ENCODE assay signal across 35 cellular contexts in genomic region chr16:55660776-55661175, GRCh38. TPM values are rescaled to one million over a fixed set of nuclear protein-coding genes. Genes with fewer than 3 reads are reported as not detected.
"Had no signal": no experiment of that assay in that cellular context is flagged by ENCODE, and none has a peak within 500 bp of the region (broad histone marks: within the 10 kb centered on the region; RNA-seq: fewer than 3 reads in every experiment).

No MANE protein-coding gene starts in this region.

- H3K27ac ChIP-seq: ascending aorta, cardiac muscle cell, coronary artery, dorsolateral prefrontal cortex, heart left ventricle, left lung, lower lobe of right lung, neutrophil, sigmoid colon, upper lobe of right lung had no signal

- H3K27ac Mint-ChIP-seq: activated B cell treated with CpG ODN at 0.5 μM for 24 hours; activated CD4-positive, alpha-beta T cell treated with anti-CD3 and anti-CD28 coated beads for 36 hours; activated naive CD4-positive, alpha-beta T cell treated with anti-CD3 and anti-CD28 coated beads for 36 hours; activated naive CD8-positive, alpha-beta T cell treated with anti-CD3 and anti-CD28 coated beads for 36 hours; activated T-helper 1 cell treated with anti-CD3 and anti-CD28 coated beads, Interleukin-12 subunit alpha, Interleukin-12 subunit beta, Interleukin-2, Interleukin-4 antibody, amounts not matched to agents 30 ng/mL and 10 ng/mL and 1 ng/mL, durations not matched to agents 14 hours and 24 hours and 36 hours; natural killer cell treated with Interleukin-12 subunit alpha and Interleukin-12 subunit beta and Interleukin-15 and Interleukin-18, amount 100 ng/mL, for 72 hours; stimulated activated memory B cell treated with anti-CD40 and anti-IgM and Interleukin-4, amounts not matched to agents 10 μg/mL and 1 μg/mL and 100 μg/mL, for 72 hours; stimulated activated naive CD8-positive, alpha-beta T cell treated with anti-CD3 and anti-CD28 coated beads, Interleukin-15, amount 100 ng/mL, for 72 hours had no signal

- H3K4me1 ChIP-seq: ascending aorta, upper lobe of right lung had no signal

- H3K9me3 ChIP-seq: ascending aorta, left lung, lower lobe of right lung, mucosa of descending colon, neutrophil, sigmoid colon, upper lobe of right lung had no signal

- ATAC-seq: activated CD4-positive, alpha-beta T cell treated with anti-CD3 and anti-CD28 coated beads for 36 hours; heart left ventricle; left lung; lower lobe of right lung; mucosa of descending colon; natural killer cell treated with Interleukin-12 subunit alpha and Interleukin-12 subunit beta and Interleukin-15 and Interleukin-18, amount 100 ng/mL, for 72 hours; stimulated activated memory B cell treated with anti-CD40 and anti-IgM and Interleukin-4, amounts not matched to agents 10 μg/mL and 1 μg/mL and 100 μg/mL, for 72 hours; stimulated activated naive CD8-positive, alpha-beta T cell treated with anti-CD3 and anti-CD28 coated beads, Interleukin-15, amount 100 ng/mL, for 72 hours; upper lobe of right lung had no signal

- FAIRE-seq: endothelial cell of umbilical vein, small intestine had no signal

- DNase-seq: activated B cell treated with CpG ODN at 0.5 μM for 24 hours; activated CD4-positive, alpha-beta T cell treated with anti-CD3 and anti-CD28 coated beads for 36 hours; activated effector memory CD4-positive, alpha-beta T cell treated with anti-CD3 and anti-CD28 coated beads, Interleukin-2, amount 50 U/mL, for 16 hours; activated naive CD4-positive, alpha-beta T cell treated with anti-CD3 and anti-CD28 coated beads for 36 hours; activated naive CD8-positive, alpha-beta T cell treated with anti-CD3 and anti-CD28 coated beads for 36 hours; activated T-cell treated with anti-CD3 and anti-CD28 coated beads for 4 hours; dorsolateral prefrontal cortex; effector memory CD4-positive, alpha-beta T cell; heart left ventricle; hypothalamus; left lung; lower lobe of right lung; mesenchymal stem cell; mucosa of descending colon; sigmoid colon; small intestine; stimulated activated CD4-positive, alpha-beta T cell treated with anti-CD3 and anti-CD28 coated beads, Interleukin-4, amount 100 ng/mL, for 4 hours; stimulated activated CD8-positive, alpha-beta memory T cell treated with anti-CD3 and anti-CD28 coated beads, Interleukin-4, amount 100 ng/mL, for 48 hours; stimulated activated naive CD8-positive, alpha-beta T cell treated with anti-CD3 and anti-CD28 coated beads, Interleukin-15, amount 100 ng/mL, for 72 hours; substantia nigra; T-helper 2 cell; upper lobe of right lung had no signal

- H3K36me3 ChIP-seq: ascending aorta, cardiac muscle cell, heart left ventricle, left lung, lower lobe of right lung, neutrophil, sigmoid colon, upper lobe of right lung had no signal

- H3K36me3 Mint-ChIP-seq: activated naive CD8-positive, alpha-beta T cell treated with anti-CD3 and anti-CD28 coated beads for 36 hours; brain; natural killer cell treated with Interleukin-12 subunit alpha and Interleukin-12 subunit beta and Interleukin-15 and Interleukin-18, amount 100 ng/mL, for 72 hours; stimulated activated memory B cell treated with anti-CD40 and anti-IgM and Interleukin-4, amounts not matched to agents 10 μg/mL and 1 μg/mL and 100 μg/mL, for 72 hours had no signal

- H3K4me1 Mint-ChIP-seq: activated B cell treated with CpG ODN at 0.5 μM for 24 hours; activated CD4-positive, alpha-beta T cell treated with anti-CD3 and anti-CD28 coated beads for 36 hours; activated naive CD8-positive, alpha-beta T cell treated with anti-CD3 and anti-CD28 coated beads for 36 hours; stimulated activated memory B cell treated with anti-CD40 and anti-IgM and Interleukin-4, amounts not matched to agents 10 μg/mL and 1 μg/mL and 100 μg/mL, for 72 hours; stimulated activated naive CD8-positive, alpha-beta T cell treated with anti-CD3 and anti-CD28 coated beads, Interleukin-15, amount 100 ng/mL, for 72 hours had no signal

- H3K27me3 ChIP-seq: ascending aorta had no signal

- H3K4me3 Mint-ChIP-seq: activated B cell treated with CpG ODN at 0.5 μM for 24 hours; activated CD4-positive, alpha-beta T cell treated with anti-CD3 and anti-CD28 coated beads for 36 hours; activated naive CD4-positive, alpha-beta T cell treated with anti-CD3 and anti-CD28 coated beads for 36 hours; activated naive CD8-positive, alpha-beta T cell treated with anti-CD3 and anti-CD28 coated beads for 36 hours; activated T-helper 1 cell treated with anti-CD3 and anti-CD28 coated beads, Interleukin-12 subunit alpha, Interleukin-12 subunit beta, Interleukin-2, Interleukin-4 antibody, amounts not matched to agents 30 ng/mL and 10 ng/mL and 1 ng/mL, durations not matched to agents 14 hours and 24 hours and 36 hours; brain; natural killer cell treated with Interleukin-12 subunit alpha and Interleukin-12 subunit beta and Interleukin-15 and Interleukin-18, amount 100 ng/mL, for 72 hours; stimulated activated memory B cell treated with anti-CD40 and anti-IgM and Interleukin-4, amounts not matched to agents 10 μg/mL and 1 μg/mL and 100 μg/mL, for 72 hours; stimulated activated naive CD8-positive, alpha-beta T cell treated with anti-CD3 and anti-CD28 coated beads, Interleukin-15, amount 100 ng/mL, for 72 hours had no signal

- H3K4me3 ChIP-seq: ascending aorta, cardiac muscle cell, coronary artery, dorsolateral prefrontal cortex, heart left ventricle, left lung, lower lobe of right lung, mucosa of descending colon, sigmoid colon, upper lobe of right lung had no signal

- H3K9me3 Mint-ChIP-seq: activated naive CD4-positive, alpha-beta T cell treated with anti-CD3 and anti-CD28 coated beads for 36 hours; activated T-helper 1 cell treated with anti-CD3 and anti-CD28 coated beads, Interleukin-12 subunit alpha, Interleukin-12 subunit beta, Interleukin-2, Interleukin-4 antibody, amounts not matched to agents 30 ng/mL and 10 ng/mL and 1 ng/mL, durations not matched to agents 14 hours and 24 hours and 36 hours; natural killer cell treated with Interleukin-12 subunit alpha and Interleukin-12 subunit beta and Interleukin-15 and Interleukin-18, amount 100 ng/mL, for 72 hours had no signal

RNA-seq across cellular contexts. Expression of gene SLC6A2, which starts 5.0 kb away (rescaled TPM):
- total RNA-seq: activated B cell treated with CpG ODN at 0.5 μM for 24 hours; activated CD4-positive, alpha-beta T cell treated with anti-CD3 and anti-CD28 coated beads for 36 hours; activated naive CD4-positive, alpha-beta T cell treated with anti-CD3 and anti-CD28 coated beads for 36 hours; activated naive CD8-positive, alpha-beta T cell treated with anti-CD3 and anti-CD28 coated beads for 36 hours; activated T-helper 1 cell treated with anti-CD3 and anti-CD28 coated beads, Interleukin-12 subunit alpha, Interleukin-12 subunit beta, Interleukin-2, Interleukin-4 antibody, amounts not matched to agents 30 ng/mL and 10 ng/mL and 1 ng/mL, durations not matched to agents 14 hours and 24 hours and 36 hours; ascending aorta; endothelial cell of umbilical vein; fibroblast of lung; fibroblast of villous mesenchyme; left lung; lower lobe of right lung; myocyte; natural killer cell treated with Interleukin-12 subunit alpha and Interleukin-12 subunit beta and Interleukin-15 and Interleukin-18, amount 100 ng/mL, for 72 hours; osteocyte; upper lobe of right lung had no signal
- polyA plus RNA-seq: endothelial cell of umbilical vein, fibroblast of lung, heart left ventricle had no signal
